Comparison of ENCODE assay signal across 1 cellular context in genomic region chr6:30344868-30345671, GRCh38.
TF ChIP-seq lines count a peak whose summit lies in the region.

Gene RPP21, plus strand, starts transcription at chr6:30345156. Its CDS starts 16 bp downstream, at chr6:30345172.

TF ChIP-seq in K562, 482 proteins besides CTCF, POLR2A, EP300 and RAD21 (continued from another document and continues in another):
- TF ChIP-seq, protein P1, sequence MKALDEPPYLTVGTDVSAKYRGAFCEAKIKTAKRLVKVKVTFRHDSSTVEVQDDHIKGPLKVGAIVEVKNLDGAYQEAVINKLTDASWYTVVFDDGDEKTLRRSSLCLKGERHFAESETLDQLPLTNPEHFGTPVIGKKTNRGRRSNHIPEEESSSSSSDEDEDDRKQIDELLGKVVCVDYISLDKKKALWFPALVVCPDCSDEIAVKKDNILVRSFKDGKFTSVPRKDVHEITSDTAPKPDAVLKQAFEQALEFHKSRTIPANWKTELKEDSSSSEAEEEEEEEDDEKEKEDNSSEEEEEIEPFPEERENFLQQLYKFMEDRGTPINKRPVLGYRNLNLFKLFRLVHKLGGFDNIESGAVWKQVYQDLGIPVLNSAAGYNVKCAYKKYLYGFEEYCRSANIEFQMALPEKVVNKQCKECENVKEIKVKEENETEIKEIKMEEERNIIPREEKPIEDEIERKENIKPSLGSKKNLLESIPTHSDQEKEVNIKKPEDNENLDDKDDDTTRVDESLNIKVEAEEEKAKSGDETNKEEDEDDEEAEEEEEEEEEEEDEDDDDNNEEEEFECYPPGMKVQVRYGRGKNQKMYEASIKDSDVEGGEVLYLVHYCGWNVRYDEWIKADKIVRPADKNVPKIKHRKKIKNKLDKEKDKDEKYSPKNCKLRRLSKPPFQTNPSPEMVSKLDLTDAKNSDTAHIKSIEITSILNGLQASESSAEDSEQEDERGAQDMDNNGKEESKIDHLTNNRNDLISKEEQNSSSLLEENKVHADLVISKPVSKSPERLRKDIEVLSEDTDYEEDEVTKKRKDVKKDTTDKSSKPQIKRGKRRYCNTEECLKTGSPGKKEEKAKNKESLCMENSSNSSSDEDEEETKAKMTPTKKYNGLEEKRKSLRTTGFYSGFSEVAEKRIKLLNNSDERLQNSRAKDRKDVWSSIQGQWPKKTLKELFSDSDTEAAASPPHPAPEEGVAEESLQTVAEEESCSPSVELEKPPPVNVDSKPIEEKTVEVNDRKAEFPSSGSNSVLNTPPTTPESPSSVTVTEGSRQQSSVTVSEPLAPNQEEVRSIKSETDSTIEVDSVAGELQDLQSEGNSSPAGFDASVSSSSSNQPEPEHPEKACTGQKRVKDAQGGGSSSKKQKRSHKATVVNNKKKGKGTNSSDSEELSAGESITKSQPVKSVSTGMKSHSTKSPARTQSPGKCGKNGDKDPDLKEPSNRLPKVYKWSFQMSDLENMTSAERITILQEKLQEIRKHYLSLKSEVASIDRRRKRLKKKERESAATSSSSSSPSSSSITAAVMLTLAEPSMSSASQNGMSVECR (CRISPR knock-in tag; IDR thresholded peaks at IDR 0.05) = peak; percentile 94
- no peak for TF ChIP-seq DIDO1 (tag; IDR thresholded peaks at IDR 0.05; ENCODE audit: low read depth)
- TF ChIP-seq ZNF41 (CRISPR knock-in tag; conservative IDR thresholded peaks at IDR 0.05) = no peak
- TF ChIP-seq ZNF282 (CRISPR knock-in tag; IDR thresholded peaks at IDR 0.05) = no peak
- no peak for TF ChIP-seq ZNF699 (CRISPR knock-in tag; IDR thresholded peaks at IDR 0.05; ENCODE audit: insufficient replicate concordance)
- no peak for TF ChIP-seq CBFA2T2 (conservative IDR thresholded peaks at IDR 0.05)
- peak; percentile 78 for TF ChIP-seq RBM22 (IDR thresholded peaks at IDR 0.05; ENCODE audit: low read depth, low read length, poor library complexity, severe bottlenecking)
- TF ChIP-seq MCM2 (IDR thresholded peaks at IDR 0.05; ENCODE audit: low read depth) = no peak
- no peak for TF ChIP-seq TCFL5 (CRISPR knock-in tag; conservative IDR thresholded peaks at IDR 0.05)
- TF ChIP-seq MYNN (IDR thresholded peaks at IDR 0.05) = no peak
- no peak for TF ChIP-seq MYNN (CRISPR knock-in tag; IDR thresholded peaks at IDR 0.05)
- TF ChIP-seq KHSRP (IDR thresholded peaks at IDR 0.05) = no peak
- no peak for TF ChIP-seq DPF2 (IDR thresholded peaks at IDR 0.05)
- TF ChIP-seq, protein P2, sequence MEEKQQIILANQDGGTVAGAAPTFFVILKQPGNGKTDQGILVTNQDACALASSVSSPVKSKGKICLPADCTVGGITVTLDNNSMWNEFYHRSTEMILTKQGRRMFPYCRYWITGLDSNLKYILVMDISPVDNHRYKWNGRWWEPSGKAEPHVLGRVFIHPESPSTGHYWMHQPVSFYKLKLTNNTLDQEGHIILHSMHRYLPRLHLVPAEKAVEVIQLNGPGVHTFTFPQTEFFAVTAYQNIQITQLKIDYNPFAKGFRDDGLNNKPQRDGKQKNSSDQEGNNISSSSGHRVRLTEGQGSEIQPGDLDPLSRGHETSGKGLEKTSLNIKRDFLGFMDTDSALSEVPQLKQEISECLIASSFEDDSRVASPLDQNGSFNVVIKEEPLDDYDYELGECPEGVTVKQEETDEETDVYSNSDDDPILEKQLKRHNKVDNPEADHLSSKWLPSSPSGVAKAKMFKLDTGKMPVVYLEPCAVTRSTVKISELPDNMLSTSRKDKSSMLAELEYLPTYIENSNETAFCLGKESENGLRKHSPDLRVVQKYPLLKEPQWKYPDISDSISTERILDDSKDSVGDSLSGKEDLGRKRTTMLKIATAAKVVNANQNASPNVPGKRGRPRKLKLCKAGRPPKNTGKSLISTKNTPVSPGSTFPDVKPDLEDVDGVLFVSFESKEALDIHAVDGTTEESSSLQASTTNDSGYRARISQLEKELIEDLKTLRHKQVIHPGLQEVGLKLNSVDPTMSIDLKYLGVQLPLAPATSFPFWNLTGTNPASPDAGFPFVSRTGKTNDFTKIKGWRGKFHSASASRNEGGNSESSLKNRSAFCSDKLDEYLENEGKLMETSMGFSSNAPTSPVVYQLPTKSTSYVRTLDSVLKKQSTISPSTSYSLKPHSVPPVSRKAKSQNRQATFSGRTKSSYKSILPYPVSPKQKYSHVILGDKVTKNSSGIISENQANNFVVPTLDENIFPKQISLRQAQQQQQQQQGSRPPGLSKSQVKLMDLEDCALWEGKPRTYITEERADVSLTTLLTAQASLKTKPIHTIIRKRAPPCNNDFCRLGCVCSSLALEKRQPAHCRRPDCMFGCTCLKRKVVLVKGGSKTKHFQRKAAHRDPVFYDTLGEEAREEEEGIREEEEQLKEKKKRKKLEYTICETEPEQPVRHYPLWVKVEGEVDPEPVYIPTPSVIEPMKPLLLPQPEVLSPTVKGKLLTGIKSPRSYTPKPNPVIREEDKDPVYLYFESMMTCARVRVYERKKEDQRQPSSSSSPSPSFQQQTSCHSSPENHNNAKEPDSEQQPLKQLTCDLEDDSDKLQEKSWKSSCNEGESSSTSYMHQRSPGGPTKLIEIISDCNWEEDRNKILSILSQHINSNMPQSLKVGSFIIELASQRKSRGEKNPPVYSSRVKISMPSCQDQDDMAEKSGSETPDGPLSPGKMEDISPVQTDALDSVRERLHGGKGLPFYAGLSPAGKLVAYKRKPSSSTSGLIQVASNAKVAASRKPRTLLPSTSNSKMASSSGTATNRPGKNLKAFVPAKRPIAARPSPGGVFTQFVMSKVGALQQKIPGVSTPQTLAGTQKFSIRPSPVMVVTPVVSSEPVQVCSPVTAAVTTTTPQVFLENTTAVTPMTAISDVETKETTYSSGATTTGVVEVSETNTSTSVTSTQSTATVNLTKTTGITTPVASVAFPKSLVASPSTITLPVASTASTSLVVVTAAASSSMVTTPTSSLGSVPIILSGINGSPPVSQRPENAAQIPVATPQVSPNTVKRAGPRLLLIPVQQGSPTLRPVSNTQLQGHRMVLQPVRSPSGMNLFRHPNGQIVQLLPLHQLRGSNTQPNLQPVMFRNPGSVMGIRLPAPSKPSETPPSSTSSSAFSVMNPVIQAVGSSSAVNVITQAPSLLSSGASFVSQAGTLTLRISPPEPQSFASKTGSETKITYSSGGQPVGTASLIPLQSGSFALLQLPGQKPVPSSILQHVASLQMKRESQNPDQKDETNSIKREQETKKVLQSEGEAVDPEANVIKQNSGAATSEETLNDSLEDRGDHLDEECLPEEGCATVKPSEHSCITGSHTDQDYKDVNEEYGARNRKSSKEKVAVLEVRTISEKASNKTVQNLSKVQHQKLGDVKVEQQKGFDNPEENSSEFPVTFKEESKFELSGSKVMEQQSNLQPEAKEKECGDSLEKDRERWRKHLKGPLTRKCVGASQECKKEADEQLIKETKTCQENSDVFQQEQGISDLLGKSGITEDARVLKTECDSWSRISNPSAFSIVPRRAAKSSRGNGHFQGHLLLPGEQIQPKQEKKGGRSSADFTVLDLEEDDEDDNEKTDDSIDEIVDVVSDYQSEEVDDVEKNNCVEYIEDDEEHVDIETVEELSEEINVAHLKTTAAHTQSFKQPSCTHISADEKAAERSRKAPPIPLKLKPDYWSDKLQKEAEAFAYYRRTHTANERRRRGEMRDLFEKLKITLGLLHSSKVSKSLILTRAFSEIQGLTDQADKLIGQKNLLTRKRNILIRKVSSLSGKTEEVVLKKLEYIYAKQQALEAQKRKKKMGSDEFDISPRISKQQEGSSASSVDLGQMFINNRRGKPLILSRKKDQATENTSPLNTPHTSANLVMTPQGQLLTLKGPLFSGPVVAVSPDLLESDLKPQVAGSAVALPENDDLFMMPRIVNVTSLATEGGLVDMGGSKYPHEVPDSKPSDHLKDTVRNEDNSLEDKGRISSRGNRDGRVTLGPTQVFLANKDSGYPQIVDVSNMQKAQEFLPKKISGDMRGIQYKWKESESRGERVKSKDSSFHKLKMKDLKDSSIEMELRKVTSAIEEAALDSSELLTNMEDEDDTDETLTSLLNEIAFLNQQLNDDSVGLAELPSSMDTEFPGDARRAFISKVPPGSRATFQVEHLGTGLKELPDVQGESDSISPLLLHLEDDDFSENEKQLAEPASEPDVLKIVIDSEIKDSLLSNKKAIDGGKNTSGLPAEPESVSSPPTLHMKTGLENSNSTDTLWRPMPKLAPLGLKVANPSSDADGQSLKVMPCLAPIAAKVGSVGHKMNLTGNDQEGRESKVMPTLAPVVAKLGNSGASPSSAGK (IDR thresholded peaks at IDR 0.05) = peak; percentile 72
- no peak for TF ChIP-seq STAG1 (CRISPR knock-in tag; IDR thresholded peaks at IDR 0.05; ENCODE audit: borderline replicate concordance)
- TF ChIP-seq USF1 (CRISPR knock-in tag; IDR thresholded peaks at IDR 0.05) = no peak
- TF ChIP-seq KDM4B (IDR thresholded peaks at IDR 0.05; ENCODE audit: borderline replicate concordance in 2 of 2, low read depth in 1 of 2) = peak in 1 of 2 experiments; percentile 51; a peak in 1 of 4 replicates
- TF ChIP-seq CREB1 (IDR thresholded peaks at IDR 0.05) = no peak; the same call in none of the 2 replicates
- TF ChIP-seq CREB1 (CRISPR knock-in tag; IDR thresholded peaks at IDR 0.05) = no peak
- TF ChIP-seq PML (IDR thresholded peaks at IDR 0.05; ENCODE audit: low read length) = peak; percentile 72; the same call in 1 of the 2 replicates
- TF ChIP-seq SPI1 (IDR thresholded peaks at IDR 0.05; ENCODE audit: borderline replicate concordance, low read depth, low read length) = no peak
- TF ChIP-seq RBM34 (IDR thresholded peaks at IDR 0.05; ENCODE audit: borderline replicate concordance, insufficient read depth, low read length) = no peak
- peak; percentile 58; the same call in 1 of the 2 replicates for TF ChIP-seq ZSCAN29 (IDR thresholded peaks at IDR 0.05)
- TF ChIP-seq, protein P3, sequence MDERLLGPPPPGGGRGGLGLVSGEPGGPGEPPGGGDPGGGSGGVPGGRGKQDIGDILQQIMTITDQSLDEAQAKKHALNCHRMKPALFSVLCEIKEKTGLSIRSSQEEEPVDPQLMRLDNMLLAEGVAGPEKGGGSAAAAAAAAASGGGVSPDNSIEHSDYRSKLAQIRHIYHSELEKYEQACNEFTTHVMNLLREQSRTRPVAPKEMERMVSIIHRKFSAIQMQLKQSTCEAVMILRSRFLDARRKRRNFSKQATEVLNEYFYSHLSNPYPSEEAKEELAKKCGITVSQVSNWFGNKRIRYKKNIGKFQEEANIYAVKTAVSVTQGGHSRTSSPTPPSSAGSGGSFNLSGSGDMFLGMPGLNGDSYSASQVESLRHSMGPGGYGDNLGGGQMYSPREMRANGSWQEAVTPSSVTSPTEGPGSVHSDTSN (CRISPR knock-in tag; IDR thresholded peaks at IDR 0.05; ENCODE audit: low read depth) = no peak
- TF ChIP-seq, protein P3 (tag; conservative IDR thresholded peaks at IDR 0.05; ENCODE audit: low read depth) = no peak
- TF ChIP-seq ZZZ3 (IDR thresholded peaks at IDR 0.05) = no peak
- no peak for TF ChIP-seq CCAR2 (IDR thresholded peaks at IDR 0.05; ENCODE audit: low read depth, low read length)
- TF ChIP-seq RBFOX2 (IDR thresholded peaks at IDR 0.05; ENCODE audit: low read depth, low read length) = peak; percentile 95
- no peak for TF ChIP-seq MAFG (tag; conservative IDR thresholded peaks at IDR 0.05)
- TF ChIP-seq, protein P4, sequence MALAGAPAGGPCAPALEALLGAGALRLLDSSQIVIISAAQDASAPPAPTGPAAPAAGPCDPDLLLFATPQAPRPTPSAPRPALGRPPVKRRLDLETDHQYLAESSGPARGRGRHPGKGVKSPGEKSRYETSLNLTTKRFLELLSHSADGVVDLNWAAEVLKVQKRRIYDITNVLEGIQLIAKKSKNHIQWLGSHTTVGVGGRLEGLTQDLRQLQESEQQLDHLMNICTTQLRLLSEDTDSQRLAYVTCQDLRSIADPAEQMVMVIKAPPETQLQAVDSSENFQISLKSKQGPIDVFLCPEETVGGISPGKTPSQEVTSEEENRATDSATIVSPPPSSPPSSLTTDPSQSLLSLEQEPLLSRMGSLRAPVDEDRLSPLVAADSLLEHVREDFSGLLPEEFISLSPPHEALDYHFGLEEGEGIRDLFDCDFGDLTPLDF (CRISPR knock-in tag; IDR thresholded peaks at IDR 0.05) = no peak
- TF ChIP-seq EP400 (IDR thresholded peaks at IDR 0.05) = peak; percentile 94
- TF ChIP-seq HES1 (IDR thresholded peaks at IDR 0.05; ENCODE audit: low read depth) = no peak
- no peak for TF ChIP-seq RHOXF2B (CRISPR knock-in tag; conservative IDR thresholded peaks at IDR 0.05)
- peak; percentile 85 to 88; a peak in 3 of 4 replicates for TF ChIP-seq SIN3A (IDR thresholded peaks at IDR 0.05; ENCODE audit: borderline replicate concordance in 2 of 2, control insufficient read depth in 1 of 2, low read depth in 2 of 2, low read length in 2 of 2)
- no peak for TF ChIP-seq ZNF586 (CRISPR knock-in tag; conservative IDR thresholded peaks at IDR 0.05)
- TF ChIP-seq, protein P5, sequence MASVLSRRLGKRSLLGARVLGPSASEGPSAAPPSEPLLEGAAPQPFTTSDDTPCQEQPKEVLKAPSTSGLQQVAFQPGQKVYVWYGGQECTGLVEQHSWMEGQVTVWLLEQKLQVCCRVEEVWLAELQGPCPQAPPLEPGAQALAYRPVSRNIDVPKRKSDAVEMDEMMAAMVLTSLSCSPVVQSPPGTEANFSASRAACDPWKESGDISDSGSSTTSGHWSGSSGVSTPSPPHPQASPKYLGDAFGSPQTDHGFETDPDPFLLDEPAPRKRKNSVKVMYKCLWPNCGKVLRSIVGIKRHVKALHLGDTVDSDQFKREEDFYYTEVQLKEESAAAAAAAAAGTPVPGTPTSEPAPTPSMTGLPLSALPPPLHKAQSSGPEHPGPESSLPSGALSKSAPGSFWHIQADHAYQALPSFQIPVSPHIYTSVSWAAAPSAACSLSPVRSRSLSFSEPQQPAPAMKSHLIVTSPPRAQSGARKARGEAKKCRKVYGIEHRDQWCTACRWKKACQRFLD (CRISPR knock-in tag; IDR thresholded peaks at IDR 0.05) = peak; percentile 84
- peak; percentile 78 for TF ChIP-seq GABPA (tag; conservative IDR thresholded peaks at IDR 0.05; ENCODE audit: low read depth)
- TF ChIP-seq ZNF561 (CRISPR knock-in tag; conservative IDR thresholded peaks at IDR 0.05) = no peak
- TF ChIP-seq HDGF (IDR thresholded peaks at IDR 0.05) = no peak
- no peak for TF ChIP-seq NFIX (CRISPR knock-in tag; IDR thresholded peaks at IDR 0.05; ENCODE audit: low read depth)
- TF ChIP-seq GTF2A2 (tag; IDR thresholded peaks at IDR 0.05) = no peak
- TF ChIP-seq ZNF780A (CRISPR knock-in tag; IDR thresholded peaks at IDR 0.05) = 0 out of 2 replicates have a peak, but pooled peaks have one; percentile 22
- TF ChIP-seq SNRNP70 (optimal IDR thresholded peaks at IDR 0.05; ENCODE audit: low read depth, low read length) = no peak
- peak; percentile 72 for TF ChIP-seq SP1 (CRISPR knock-in tag; IDR thresholded peaks at IDR 0.05)
